8 cellular contexts compared by ENCODE assay signal in the genomic region with DNA sequence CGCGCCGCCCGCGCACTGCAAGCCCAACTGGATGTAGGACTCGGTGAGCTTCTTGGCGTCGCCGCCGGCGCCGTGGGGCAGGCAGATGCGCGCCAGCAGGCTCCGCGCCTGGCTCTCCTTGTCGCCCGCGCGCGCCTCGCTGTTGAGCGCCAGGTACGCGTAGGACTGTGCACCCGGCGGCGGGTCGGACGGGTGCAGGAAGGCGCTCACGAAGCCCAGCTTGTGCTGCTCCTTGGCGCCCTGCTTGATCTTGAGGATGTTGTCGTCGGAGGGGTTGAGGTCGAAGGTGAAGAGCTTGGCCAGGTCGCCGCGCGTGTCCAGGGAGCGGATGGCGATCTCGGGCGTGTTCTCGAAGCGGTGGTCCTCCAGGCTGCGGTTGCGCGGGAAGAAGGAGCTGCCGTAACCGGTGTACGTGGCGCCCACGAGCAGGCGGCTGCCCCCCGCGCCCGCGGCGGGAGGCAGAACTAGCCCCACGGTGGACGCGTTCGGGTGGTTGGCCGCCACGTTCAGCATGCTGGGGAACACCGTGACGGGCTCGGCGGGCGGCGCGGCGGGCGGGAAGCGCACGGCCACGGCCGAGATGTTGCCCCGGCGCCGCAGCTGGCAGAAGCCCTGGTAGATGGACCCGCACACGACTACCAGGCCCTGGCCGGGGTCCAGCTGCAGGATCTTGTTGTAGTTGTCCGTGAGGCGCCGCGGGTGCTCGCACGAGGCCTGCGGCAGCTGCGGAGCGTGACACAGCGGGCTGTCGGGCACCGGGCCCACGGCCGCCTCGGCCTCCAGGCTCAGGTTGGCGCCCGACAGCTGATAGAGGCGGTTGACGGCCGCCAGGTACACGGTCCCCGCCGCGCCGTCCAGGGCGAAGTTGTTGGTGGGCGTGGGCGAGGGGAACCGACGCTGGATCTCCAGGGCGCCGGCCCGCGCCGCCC. TPM values are rescaled to one million over a fixed set of nuclear protein-coding genes. Genes with fewer than 3 reads are reported as not detected.
DNase-seq lines count a peak whose midpoint lies in the region; ATAC-seq and TF ChIP-seq lines count a peak whose summit lies in the region.

No MANE protein-coding gene starts in this region.

- peak overlapping the region; percentile 65 to 75 (median 68) for H3K4me3 ChIP-seq in esophagus muscularis mucosa
- peak overlapping the region; percentile 89 for H3K4me3 ChIP-seq in upper lobe of right lung

- no peaks in the 10 kb centered on the region for H3K9me3 ChIP-seq in esophagus muscularis mucosa
- H3K9me3 ChIP-seq in upper lobe of right lung: no peaks in the 10 kb centered on the region

- peaks cover 36% of the 10 kb centered on the region for H3K27me3 Mint-ChIP-seq in activated T-cell treated with anti-CD3 and anti-CD28 coated beads, Interleukin-2, amount 50 U/mL, for 24 hours
- H3K27me3 Mint-ChIP-seq in natural killer cell (ENCODE audit: low read depth in 2 of 2): peaks cover 0 to 16% of the 10 kb centered on the region in 2 donors

- H3K36me3 ChIP-seq in esophagus muscularis mucosa (peaks cover 0 to 12% (median 0%) of the 10 kb centered on the region in 4 donors), upper lobe of right lung (no peaks in the 10 kb centered on the region)

- no peaks in the 10 kb centered on the region for H3K9me3 Mint-ChIP-seq in activated T-cell treated with anti-CD3 and anti-CD28 coated beads, Interleukin-2, amount 50 U/mL, for 24 hours
- no peaks in the 10 kb centered on the region for H3K9me3 Mint-ChIP-seq in natural killer cell

- peak overlapping the region; percentile 77 for H3K4me3 Mint-ChIP-seq in activated T-cell treated with anti-CD3 and anti-CD28 coated beads, Interleukin-2, amount 50 U/mL, for 24 hours
- peak overlapping the region; percentile 99 for H3K4me3 Mint-ChIP-seq in natural killer cell

- no CpG with 5 or more reads among the region's 120 CpGs for WGBS in esophagus muscularis mucosa

- no peak for TF ChIP-seq CTCF in GM13976 (IDR thresholded peaks at IDR 0.05; ENCODE audit: borderline replicate concordance, control extremely low read depth, extremely low read depth, insufficient read depth, missing control alignments)
- TF ChIP-seq CTCF in esophagus muscularis mucosa (IDR thresholded peaks at IDR 0.05): no peak
- TF ChIP-seq CTCF in natural killer cell (IDR thresholded peaks at IDR 0.05): no peak
- no peak for TF ChIP-seq CTCF in upper lobe of right lung (IDR thresholded peaks at IDR 0.05)

- no peak for TF ChIP-seq POLR2A in esophagus muscularis mucosa (IDR thresholded peaks at IDR 0.05; ENCODE audit: low read depth)

- peaks cover 0 to 20% (median 10%) of the 10 kb centered on the region in 4 donors for H3K27me3 ChIP-seq in esophagus muscularis mucosa
- no peaks in the 10 kb centered on the region for H3K27me3 ChIP-seq in upper lobe of right lung

- peak overlapping the region; percentile 83 for H3K27ac Mint-ChIP-seq in activated T-cell treated with anti-CD3 and anti-CD28 coated beads, Interleukin-2, amount 50 U/mL, for 24 hours
- H3K27ac Mint-ChIP-seq in natural killer cell: peak overlapping the region; percentile 80 to 85

- peaks cover 59 to 93% (median 89%) of the 10 kb centered on the region in 4 donors for H3K4me1 ChIP-seq in esophagus muscularis mucosa
- H3K4me1 ChIP-seq in upper lobe of right lung: peaks cover 68% of the 10 kb centered on the region

- H3K27ac ChIP-seq in esophagus muscularis mucosa (replicated peaks in 1 of 4): peak overlapping the region; percentile 80 to 85 (median 82)
- H3K27ac ChIP-seq in upper lobe of right lung: peak overlapping the region; percentile 90

- peaks cover 20% of the 10 kb centered on the region for H3K4me1 Mint-ChIP-seq in activated T-cell treated with anti-CD3 and anti-CD28 coated beads, Interleukin-2, amount 50 U/mL, for 24 hours (ENCODE audit: low read depth)
- H3K4me1 Mint-ChIP-seq in natural killer cell: peaks cover 59 to 62% of the 10 kb centered on the region in 2 donors

- peak; percentile 65 for DNase-seq in GM13976 (ENCODE audit: low spot score)
- DNase-seq in NCI-H226: peak; percentile 20
- peak; percentile 66 for DNase-seq in activated T-cell treated with anti-CD3 and anti-CD28 coated beads, Interleukin-2, amount 50 U/mL, for 24 hours
- DNase-seq in esophagus muscularis mucosa (ENCODE audit: extremely low spot score): no peak
- peak; percentile 42 for DNase-seq in natural killer cell
- DNase-seq in upper lobe of right lung: peak; percentile 82

- no peak for TF ChIP-seq EP300 in esophagus muscularis mucosa (IDR thresholded peaks at IDR 0.05)

- no peaks in the 10 kb centered on the region for H3K36me3 Mint-ChIP-seq in activated T-cell treated with anti-CD3 and anti-CD28 coated beads, Interleukin-2, amount 50 U/mL, for 24 hours (ENCODE audit: low read depth)
- H3K36me3 Mint-ChIP-seq in natural killer cell: no peaks in the 10 kb centered on the region

- ATAC-seq in natural killer cell (peak; percentile 54 to 57 (median 55)), upper lobe of right lung (peak; percentile 11), GM18520 (IDR thresholded peaks at IDR 0.05; ENCODE audit: unreplicated experiment) (no peak), HG03175 (IDR thresholded peaks at IDR 0.05; ENCODE audit: unreplicated experiment) (no peak)

- intact Hi-C loops in esophagus muscularis mucosa (cut with DNase I) (no loop called here), natural killer cell (cut with micrococcal nuclease) (no loop called here), upper lobe of right lung (cut with DNase I) (no loop called here)

- in situ Hi-C loops in GM13976 (cut with MboI; ENCODE audit: low sequenced_read_pairs, unreplicated experiment): no loop called here

RNA-seq across cellular contexts. Expression of a gene that starts 0.6 kb away (rescaled TPM):
- total RNA-seq in esophagus muscularis mucosa (10 to 100 TPM; 50.5 to 89.9 (median 76.6) TPM), natural killer cell (100 to 1,000 TPM; 135 to 214 (median 189) TPM), upper lobe of right lung (284 TPM)

Comparison
In these comparisons a context has a peak if more than half of its experiments do, and no peak if none do; other contexts are left out.
1. ATAC-seq: peak in natural killer cell (3 of 3) and upper lobe of right lung (single experiment); none in GM18520 (single experiment) and HG03175 (single experiment).